Comparison of ENCODE assay signal across 25 cellular contexts in genomic region chr9:91814214-91814613, GRCh38.
DNase-seq lines count a peak whose midpoint lies in the region; ATAC-seq and TF ChIP-seq lines count a peak whose summit lies in the region.
"Had no signal": no experiment of that assay in that cellular context is flagged by ENCODE, and none has a peak within 500 bp of the region (broad histone marks: within the 10 kb centered on the region; RNA-seq: fewer than 3 reads in every experiment).

No MANE protein-coding gene starts in this region.

- H3K4me3 Mint-ChIP-seq in brain = peak overlapping the region in 1 of 5 experiments; percentile 16
- H3K4me3 Mint-ChIP-seq in osteocyte (ENCODE audit: unreplicated experiment) = no peak overlapping the region

- POLR2A ChIA-PET in AG04450 (lab: Yijun Ruan, JAX) = no interaction called here

- intact Hi-C loops in left lung (cut with DNase I) = no loop called here

- H3K27me3 Mint-ChIP-seq in brain (peaks cover 4% of the 10 kb centered on the region), osteocyte (ENCODE audit: unreplicated experiment) (no peaks in the 10 kb centered on the region)

- CTCF ChIA-PET in AG04450 (lab: Charles Lee) = interaction anchor here (2.1 kb wide), 1 partner anchor 136 kb away, joined by 6 read pairs; no protein-coding TSS in a partner anchor

- H3K27ac ChIP-seq in AG04450 (ENCODE audit: low read depth, low read length) (peak overlapping the region; percentile 57), left lung (no peak overlapping the region)
- H3K27ac ChIP-seq: dorsolateral prefrontal cortex, SK-N-MC, vagina had no signal

- H3K4me1 Mint-ChIP-seq in brain = peaks cover 42% of the 10 kb centered on the region
- H3K4me1 Mint-ChIP-seq in osteocyte (ENCODE audit: unreplicated experiment) = peaks cover 60% of the 10 kb centered on the region

- no peaks in the 10 kb centered on the region for H3K36me3 ChIP-seq in left lung
- H3K36me3 ChIP-seq: vagina had no signal

- DNase-seq in AG04450 (ENCODE audit: low read depth, low spot score) (no peak), islet precursor cell (peak; percentile 48), osteocyte (ENCODE audit: extremely low spot score, unreplicated experiment) (no peak), MV-4-11 (lab: John Stamatoyannopoulos, UW) (no peak), left lung (no peak), NCI-H446 (lab: John Stamatoyannopoulos, UW) (no peak)
- DNase-seq: activated CD4-positive, alpha-beta T cell treated with anti-CD3 and anti-CD28 coated beads, Interleukin-2, amount 50 U/mL, for 1 hour; activated CD4-positive, CD25-positive, alpha-beta regulatory T cell; activated T-cell treated with anti-CD3 and anti-CD28 coated beads, Interleukin-2, amount 50 U/mL, for 48 hours; cerebellar nuclear complex; dorsolateral prefrontal cortex; mesenchymal stem cell; NCI-H1092; NCI-H187 treated with DMSO at 0.1 percent for 48 hours; NCI-H524; occipital lobe; OCI-M1; retina; small intestine; stimulated activated naive CD4-positive, alpha-beta T cell treated with Interleukin-2 at 50 U/mL for 16 hours had no signal

- H3K27me3 ChIP-seq in AG04450 (ENCODE audit: control insufficient read depth, insufficient read depth, low read length) (peaks cover 5% of the 10 kb centered on the region), left lung (peaks cover 0 to 5% of the 10 kb centered on the region in 2 donors)
- H3K27me3 ChIP-seq: vagina had no signal

- ATAC-seq in left lung (no peak), GM18498 (IDR thresholded peaks at IDR 0.05; ENCODE audit: unreplicated experiment) (no peak)
- ATAC-seq: left lobe of liver had no signal

- 0 out of 2 replicates have a peak overlapping the region, but pooled peaks have one; percentile 17 for H3K4me3 ChIP-seq in AG04450 (ENCODE audit: low read depth, low read length)
- no peak overlapping the region for H3K4me3 ChIP-seq in left lung
- H3K4me3 ChIP-seq: dorsolateral prefrontal cortex, SK-N-MC, vagina had no signal

- no peaks in the 10 kb centered on the region for H3K9me3 Mint-ChIP-seq in brain
- H3K9me3 Mint-ChIP-seq in osteocyte (ENCODE audit: unreplicated experiment) = no peaks in the 10 kb centered on the region

- H3K9me3 ChIP-seq in AG04450 (ENCODE audit: control insufficient read depth, insufficient read depth, low read length) (no peaks in the 10 kb centered on the region; the same call in 1 of the 2 replicates), left lung (no peaks in the 10 kb centered on the region)
- H3K9me3 ChIP-seq: vagina had no signal

- no peak for TF ChIP-seq CTCF in AG04450 (IDR thresholded peaks at IDR 0.05; ENCODE audit: low read depth, low read length)
- TF ChIP-seq CTCF in brain (conservative IDR thresholded peaks at IDR 0.05) = no peak
- no peak for TF ChIP-seq CTCF in osteocyte (IDR thresholded peaks at IDR 0.05)
- no peak for TF ChIP-seq CTCF in left lung (IDR thresholded peaks at IDR 0.05)

- H3K36me3 Mint-ChIP-seq in brain (no peaks in the 10 kb centered on the region), osteocyte (ENCODE audit: unreplicated experiment) (peaks cover 3% of the 10 kb centered on the region)

- H3K27ac Mint-ChIP-seq in brain (peak overlapping the region in 3 of 5 experiments; percentile 29 to 71 (median 62)), osteocyte (ENCODE audit: unreplicated experiment) (peak overlapping the region; percentile 15)

- peaks cover 0 to 4% of the 10 kb centered on the region in 2 donors for H3K4me1 ChIP-seq in left lung
